ENCODE assay signal across 21 cellular contexts in genomic region chr14:81618695-81619094, GRCh38.
"Had no signal": no experiment of that assay in that cellular context is flagged by ENCODE, and none has a peak within 500 bp of the region (broad histone marks: within the 10 kb centered on the region; RNA-seq: fewer than 3 reads in every experiment).

No MANE protein-coding gene starts in this region.

- ATAC-seq: HepG2 had no signal

- DNase-seq: IMR-90, Karpas-422, KG1, MV-4-11, NCI-H1048, NCI-H1105, NCI-H1417, NCI-H1436 treated with DMSO at 0.1 percent for 48 hours, NCI-H1694, NCI-H187 treated with DMSO at 0.1 percent for 48 hours, NCI-H2029 treated with DMSO at 0.1 percent for 48 hours, NCI-H2227 treated with DMSO at 0.1 percent for 48 hours, NCI-H524, NCI-H526 treated with DMSO at 0.1 percent for 48 hours, NCI-H774, Right ventricle myocardium superior, RPMI8226, SIG-M5, SK-N-SH, SW 1271 had no signal

- H3K9me3 ChIP-seq: SK-N-SH had no signal

- H3K9me2 ChIP-seq: SK-N-SH had no signal

- H3K4me2 ChIP-seq: SK-N-SH had no signal
